In genomic region chr19:55340784-55341147, GRCh38 we compare ENCODE assay signal across 8 cellular contexts. TPM values are rescaled to one million over a fixed set of nuclear protein-coding genes. Genes with fewer than 3 reads are reported as not detected.
DNase-seq lines count a peak whose midpoint lies in the region; ATAC-seq and TF ChIP-seq lines count a peak whose summit lies in the region.

No MANE protein-coding gene starts in this region.

- H3K27me3 Mint-ChIP-seq in natural killer cell (ENCODE audit: low read depth in 2 of 2): peaks cover 0 to 8% of the 10 kb centered on the region in 2 donors

- no peaks in the 10 kb centered on the region for H3K36me3 Mint-ChIP-seq in natural killer cell

- H3K27ac Mint-ChIP-seq in natural killer cell: peak overlapping the region; percentile 96 to 99

- no peak for TF ChIP-seq CTCF in colonic mucosa (IDR thresholded peaks at IDR 0.05)
- TF ChIP-seq CTCF in natural killer cell (IDR thresholded peaks at IDR 0.05): no peak

- no peaks in the 10 kb centered on the region for H3K9me3 ChIP-seq in colonic mucosa

- peak; percentile 32 to 86 for DNase-seq in NCI-H526 (lab: John Stamatoyannopoulos, UW)
- no peak for DNase-seq in NCI-H526 treated with DMSO at 0.1 percent for 48 hours (lab: John Stamatoyannopoulos, UW)
- DNase-seq in NCI-H524 (lab: John Stamatoyannopoulos, UW): peak; percentile 54 to 74
- peak; percentile 39 for DNase-seq in colonic mucosa
- DNase-seq in natural killer cell: no peak
- DNase-seq in glomerular visceral epithelial cell (ENCODE audit: extremely low spot score): no peak
- no peak for DNase-seq in activated CD4-positive, CD25-positive, alpha-beta regulatory T cell treated with anti-CD3 and anti-CD28 coated beads, Interleukin-2, amount 50 U/mL, for 72 hours
- DNase-seq in stimulated activated naive CD4-positive, alpha-beta T cell treated with Interleukin-2 at 50 U/mL for 16 hours (lab: John Stamatoyannopoulos, UW): no peak

- no peaks in the 10 kb centered on the region for H3K4me1 ChIP-seq in colonic mucosa

- H3K9me3 Mint-ChIP-seq in natural killer cell: no peaks in the 10 kb centered on the region

- H3K36me3 ChIP-seq in colonic mucosa: peaks cover 5% of the 10 kb centered on the region

- peaks cover 18 to 41% of the 10 kb centered on the region in 2 donors for H3K4me1 Mint-ChIP-seq in natural killer cell

- H3K4me3 Mint-ChIP-seq in natural killer cell: peak overlapping the region; percentile 84

- H3K4me3 ChIP-seq in colonic mucosa: peak overlapping the region; percentile 47

- H3K27ac ChIP-seq in colonic mucosa: no peak overlapping the region

- ATAC-seq in natural killer cell: no peak

- intact Hi-C loops in colonic mucosa (cut with DNase I) (no loop called here), natural killer cell (cut with micrococcal nuclease) (no loop called here)

- no peaks in the 10 kb centered on the region for H3K27me3 ChIP-seq in colonic mucosa

- peak overlapping the region; percentile 89 to 98 for H3K9ac ChIP-seq in colonic mucosa (ENCODE audit: low read depth in 2 of 2, low read length in 2 of 2)

RNA-seq across cellular contexts. Expression of gene KMT5C, which starts 1.1 kb away (rescaled TPM):
- 10 to 100 TPM; 14.9 to 24.9 TPM for total RNA-seq in colonic mucosa
- 100 to 1,000 TPM in 1 of 3 donors, 10 to 100 TPM in 2; 44.5 to 147 (median 46.8) TPM for total RNA-seq in natural killer cell

RNA-seq across cellular contexts. Expression of gene COX6B2, which starts 13.8 kb away (rescaled TPM):
- total RNA-seq in colonic mucosa: 10 to 100 TPM; 12.9 to 15.2 TPM
- total RNA-seq in natural killer cell: 1 to 10 TPM in 1 of 3 donors, under 1 TPM in 1, not detected in 1; 0.26 to 6.5 TPM

RNA-seq across cellular contexts. Expression of gene TMEM150B, which starts 15.6 kb away (rescaled TPM):
- total RNA-seq in colonic mucosa (10 to 100 TPM in 1 of 2 donors, 1 to 10 TPM in 1; 9.7 to 47.2 TPM), natural killer cell (1 to 10 TPM in 1 of 3 donors, under 1 TPM in 1, not detected in 1; 0.87 to 2.1 TPM)

RNA-seq across cellular contexts. Expression of gene GARIN5B, which starts 22.3 kb away (rescaled TPM):
- not detected for total RNA-seq in colonic mucosa
- not detected for total RNA-seq in natural killer cell

RNA-seq across cellular contexts. Expression of gene IL11, which starts 29.5 kb away (rescaled TPM):
- total RNA-seq in colonic mucosa (under 1 TPM in 1 of 2 donors, not detected in 1; 0.64 TPM), natural killer cell (under 1 TPM; 0.14 to 0.35 (median 0.27) TPM)

Comparison
In these comparisons a context has a peak if more than half of its experiments do, and no peak if none do; other contexts are left out.
1. DNase-seq: peak in NCI-H526 (2 of 2), NCI-H524 (2 of 2) and colonic mucosa (single experiment); none in NCI-H526 treated with DMSO at 0.1 percent for 48 hours (single experiment), natural killer cell (single experiment), glomerular visceral epithelial cell (single experiment), activated CD4-positive, CD25-positive, alpha-beta regulatory T cell treated with anti-CD3 and anti-CD28 coated beads, Interleukin-2, amount 50 U/mL, for 72 hours (single experiment) and stimulated activated naive CD4-positive, alpha-beta T cell treated with Interleukin-2 at 50 U/mL for 16 hours (single experiment).